8 cellular contexts compared by ENCODE assay signal in the genomic region with DNA sequence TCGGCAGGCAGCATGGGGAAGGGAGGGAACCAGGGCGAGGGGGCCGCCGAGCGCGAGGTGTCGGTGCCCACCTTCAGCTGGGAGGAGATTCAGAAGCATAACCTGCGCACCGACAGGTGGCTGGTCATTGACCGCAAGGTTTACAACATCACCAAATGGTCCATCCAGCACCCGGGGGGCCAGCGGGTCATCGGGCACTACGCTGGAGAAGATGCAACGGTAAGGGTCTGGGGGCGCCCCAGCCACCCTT. TPM values are rescaled to one million over a fixed set of nuclear protein-coding genes. Genes with fewer than 3 reads are reported as not detected.
DNase-seq lines count a peak whose midpoint lies in the region; ATAC-seq, FAIRE-seq and TF ChIP-seq lines count a peak whose summit lies in the region.

No MANE protein-coding gene starts in this region.

- H3K36me3 Mint-ChIP-seq in activated T-cell treated with anti-CD3 and anti-CD28 coated beads, Interleukin-2, amount 50 U/mL, for 72 hours (ENCODE audit: insufficient read depth in 2 of 2): peaks cover 0 to 2% of the 10 kb centered on the region in 2 donors
- no peaks in the 10 kb centered on the region for H3K36me3 Mint-ChIP-seq in activated naive CD8-positive, alpha-beta T cell treated with anti-CD3 and anti-CD28 coated beads, Interleukin-2, amount 50 U/mL, for 24 hours (ENCODE audit: low read depth)
- H3K36me3 Mint-ChIP-seq in type B pancreatic cell: no peaks in the 10 kb centered on the region

- no peak for TF ChIP-seq RAD21 in HepG2 (CRISPR knock-in tag; IDR thresholded peaks at IDR 0.05)

- H3K79me2 ChIP-seq in HepG2 (ENCODE audit: insufficient read depth, low read length): peaks cover 33% of the 10 kb centered on the region

- no peaks in the 10 kb centered on the region for H3K27me3 ChIP-seq in HepG2 (ENCODE audit: control insufficient read depth in 1 of 2, insufficient read depth in 2 of 2, low read length in 2 of 2)

- no TSS peak for BruUV-seq in HepG2 (replicated peaks; lab: Mats Ljungman, UMichigan)

- TF ChIP-seq CTCF in HepG2 (CRISPR knock-in tag; IDR thresholded peaks at IDR 0.05) (no peak), type B pancreatic cell (conservative IDR thresholded peaks at IDR 0.05) (no peak)

- H3K4me1 ChIP-seq in HepG2 (ENCODE audit: insufficient read depth, low read length): peaks cover 41% of the 10 kb centered on the region

- intact Hi-C loops in HepG2 (cut with micrococcal nuclease; ENCODE audit: unreplicated experiment): no loop called here

- WGBS in HepG2 (ENCODE audit: low lambda C conversion rate): 0% methylated on average over 2 of the region's 16 CpGs

- no peaks in the 10 kb centered on the region for H3K9me3 ChIP-seq in HepG2 (ENCODE audit: low read length)

- TF ChIP-seq POLR2A in HepG2 (IDR thresholded peaks at IDR 0.05; ENCODE audit: insufficient read depth in 1 of 2, low read depth in 2 of 2, low read length in 2 of 2): no peak

- peak overlapping the region; percentile 36 for H3K27ac Mint-ChIP-seq in activated T-cell treated with anti-CD3 and anti-CD28 coated beads, Interleukin-2, amount 50 U/mL, for 72 hours
- H3K27ac Mint-ChIP-seq in activated naive CD8-positive, alpha-beta T cell treated with anti-CD3 and anti-CD28 coated beads, Interleukin-2, amount 50 U/mL, for 24 hours: peak overlapping the region; percentile 68
- peak overlapping the region; percentile 88 for H3K27ac Mint-ChIP-seq in type B pancreatic cell

- H3K4me3 Mint-ChIP-seq in activated T-cell treated with anti-CD3 and anti-CD28 coated beads, Interleukin-2, amount 50 U/mL, for 72 hours: peak overlapping the region; percentile 89 to 93
- peak overlapping the region; percentile 82 for H3K4me3 Mint-ChIP-seq in activated naive CD8-positive, alpha-beta T cell treated with anti-CD3 and anti-CD28 coated beads, Interleukin-2, amount 50 U/mL, for 24 hours
- peak overlapping the region; percentile 94 for H3K4me3 Mint-ChIP-seq in type B pancreatic cell

- CTCF ChIA-PET in HepG2 (lab: Yijun Ruan, JAX; ENCODE audit: low intra/inter-chr PET ratio, low total read pairs): interaction anchor here (1.8 kb wide), 1 partner anchor 31 kb away, joined by 7 read pairs; no protein-coding TSS in a partner anchor

- H3K9me3 Mint-ChIP-seq in activated T-cell treated with anti-CD3 and anti-CD28 coated beads, Interleukin-2, amount 50 U/mL, for 72 hours: no peaks in the 10 kb centered on the region
- no peaks in the 10 kb centered on the region for H3K9me3 Mint-ChIP-seq in activated naive CD8-positive, alpha-beta T cell treated with anti-CD3 and anti-CD28 coated beads, Interleukin-2, amount 50 U/mL, for 24 hours
- H3K9me3 Mint-ChIP-seq in type B pancreatic cell: no peaks in the 10 kb centered on the region

- peak overlapping the region; percentile 74 for H3K27ac ChIP-seq in HepG2 (ENCODE audit: extremely low read length, insufficient read depth, low read length)

- TF ChIP-seq EP300 in HepG2 (IDR thresholded peaks at IDR 0.05; ENCODE audit: low read depth in 2 of 2, low read length in 2 of 2): no peak
- TF ChIP-seq EP300 in HepG2 (CRISPR knock-in tag; IDR thresholded peaks at IDR 0.05; ENCODE audit: borderline replicate concordance): no peak

- no peak for FAIRE-seq in HepG2 (lab: Jason Lieb, UNC)

- no peaks in the 10 kb centered on the region for H3K27me3 Mint-ChIP-seq in activated T-cell treated with anti-CD3 and anti-CD28 coated beads, Interleukin-2, amount 50 U/mL, for 72 hours (ENCODE audit: low read depth)
- peaks cover 38% of the 10 kb centered on the region for H3K27me3 Mint-ChIP-seq in activated naive CD8-positive, alpha-beta T cell treated with anti-CD3 and anti-CD28 coated beads, Interleukin-2, amount 50 U/mL, for 24 hours
- no peaks in the 10 kb centered on the region for H3K27me3 Mint-ChIP-seq in type B pancreatic cell

- no peaks in the 10 kb centered on the region for H4K20me1 ChIP-seq in HepG2 (ENCODE audit: insufficient read depth, low read length)

- peak overlapping the region; percentile 78 for H3K9ac ChIP-seq in HepG2 (ENCODE audit: insufficient read depth, low read depth, low read length)

- peaks cover 51% of the 10 kb centered on the region for H3K4me1 Mint-ChIP-seq in activated T-cell treated with anti-CD3 and anti-CD28 coated beads, Interleukin-2, amount 50 U/mL, for 72 hours (ENCODE audit: low read depth)
- peaks cover 22% of the 10 kb centered on the region for H3K4me1 Mint-ChIP-seq in activated naive CD8-positive, alpha-beta T cell treated with anti-CD3 and anti-CD28 coated beads, Interleukin-2, amount 50 U/mL, for 24 hours
- H3K4me1 Mint-ChIP-seq in type B pancreatic cell (ENCODE audit: unreplicated experiment): peaks cover 36% of the 10 kb centered on the region

- peak overlapping the region; percentile 86 for H3K4me2 ChIP-seq in HepG2 (ENCODE audit: low read depth, low read length)

- H2AFZ ChIP-seq in HepG2 (ENCODE audit: low read length): no peak overlapping the region

- POLR2A ChIA-PET in HepG2 (lab: Yijun Ruan, JAX): interaction anchor here (1.2 to 2.8 kb wide), 3 partner anchors 12 to 72 kb away, joined by 4 to 49 read pairs (median 6); a partner anchor contains a TSS

- ATAC-seq in activated T-cell treated with anti-CD3 and anti-CD28 coated beads, Interleukin-2, amount 50 U/mL, for 72 hours (replicated peaks in 1 of 2): no peak
- ATAC-seq in activated naive CD8-positive, alpha-beta T cell treated with anti-CD3 and anti-CD28 coated beads, Interleukin-2, amount 50 U/mL, for 24 hours: peak; percentile 1
- ATAC-seq in HepG2: peak; percentile 12; the same call in 2 of the 3 replicates
- no peak for ATAC-seq in HG03378 (IDR thresholded peaks at IDR 0.05; ENCODE audit: unreplicated experiment)

- peak overlapping the region; percentile 62 to 91 (median 82) for H3K4me3 ChIP-seq in HepG2 (replicated peaks in 1 of 3; ENCODE audit: insufficient read depth in 1 of 3, low read depth in 2 of 3, low read length in 3 of 3)

- DNase-seq in activated T-cell treated with anti-CD3 and anti-CD28 coated beads, Interleukin-2, amount 50 U/mL, for 72 hours: no peak
- no peak for DNase-seq in activated T-cell treated with anti-CD3 and anti-CD28 coated beads, Interleukin-2, amount 50 U/mL, for 1 hour
- DNase-seq in activated naive CD8-positive, alpha-beta T cell treated with anti-CD3 and anti-CD28 coated beads, Interleukin-2, amount 50 U/mL, for 24 hours: no peak
- DNase-seq in HepG2 (ENCODE audit: low spot score): no peak
- no peak for DNase-seq in type B pancreatic cell (ENCODE audit: extremely low spot score, unreplicated experiment)
- no peak for DNase-seq in NK-92 (lab: John Stamatoyannopoulos, UW; ENCODE audit: unreplicated experiment)
- no peak for DNase-seq in NCI-H2107 (lab: John Stamatoyannopoulos, UW)

- in situ Hi-C loops in HepG2 (cut with HindIII; ENCODE audit: extremely low pct_ligation_motif_present, low pct_unique_long_range_greater_than_20kb): no loop called here

- no peaks in the 10 kb centered on the region for H3K36me3 ChIP-seq in HepG2 (replicated peaks in 1 of 2; ENCODE audit: control insufficient read depth in 1 of 2, insufficient read depth in 2 of 2, low read length in 2 of 2)

RNA-seq across cellular contexts. Expression of a gene that starts 0.2 kb away (rescaled TPM):
- 10 to 100 TPM; 23.3 to 70.4 TPM for total RNA-seq in activated T-cell treated with anti-CD3 and anti-CD28 coated beads, Interleukin-2, amount 50 U/mL, for 72 hours
- total RNA-seq in HepG2 (2016; rRNA removed; fragmentation: Illumina TruSeq; extraction: Trizol) (54.7 and 124 TPM in 2 replicates), type B pancreatic cell (ENCODE audit: low replicate concordance) (127 and 205 TPM in 2 replicates)
- 17.6 and 17.8 TPM in 2 replicates for total RNA-seq in HepG2 (2016; cell fraction: cytosol; rRNA removed; fragmentation: Illumina TruSeq; extraction: Trizol; ENCODE audit: low read depth)
- total RNA-seq in HepG2 (2016; cell fraction: insoluble cytoplasmic fraction; rRNA removed; fragmentation: Illumina TruSeq; extraction: Trizol): 51.3 and 120 TPM in 2 replicates
- 42.1 and 45.1 TPM in 2 replicates for total RNA-seq in HepG2 (2016; cell fraction: membrane; rRNA removed; fragmentation: Illumina TruSeq; extraction: Trizol)
- total RNA-seq in HepG2 (2016; cell fraction: nucleus; rRNA removed; fragmentation: Illumina TruSeq; extraction: Trizol): 103 and 115 TPM in 2 replicates
- polyA plus RNA-seq in HepG2 (2011; rRNA removed): 90.1 and 125 TPM in 2 replicates
- polyA plus RNA-seq in HepG2 (2011; cell fraction: cytosol; rRNA removed): 66.9 and 93.5 TPM in 2 replicates
- polyA plus RNA-seq in HepG2 (2011; cell fraction: nucleus; rRNA removed): 77.8 and 97.6 TPM in 2 replicates
- 111 and 112 TPM in 2 replicates for polyA plus RNA-seq in HepG2 (2012)
- polyA plus RNA-seq in HepG2 (2016; cell fraction: cytosol; fragmentation: Illumina TruSeq; extraction: Trizol; ENCODE audit: low read depth): 16.3 and 18.5 TPM in 2 replicates
- 43.7 and 53.6 TPM in 2 replicates for polyA plus RNA-seq in HepG2 (2016; cell fraction: insoluble cytoplasmic fraction; fragmentation: Illumina TruSeq; extraction: Trizol; ENCODE audit: low read depth)
- polyA plus RNA-seq in HepG2 (2016; cell fraction: membrane; fragmentation: Illumina TruSeq; extraction: Trizol; ENCODE audit: low read depth): 27.1 and 32.3 TPM in 2 replicates
- 153 and 164 TPM in 2 replicates for polyA plus RNA-seq in HepG2 (2016; cell fraction: nucleus; fragmentation: Illumina TruSeq; extraction: Trizol; ENCODE audit: insufficient read depth, low read depth)
- 240 and 324 TPM in 2 replicates for polyA minus RNA-seq in HepG2 (2011; rRNA and poly(A)+ RNA removed; ENCODE audit: low replicate concordance)
- 65.5 and 71.3 TPM in 2 replicates for polyA minus RNA-seq in HepG2 (2011; cell fraction: cytosol; rRNA and poly(A)+ RNA removed)
- polyA minus RNA-seq in HepG2 (2011; cell fraction: nucleus; rRNA and poly(A)+ RNA removed): 23.2 and 36.6 TPM in 2 replicates

RNA-seq across cellular contexts. Expression of a gene that starts 11.5 kb away (rescaled TPM):
- 10 to 100 TPM in 1 of 2 donors, 1 to 10 TPM in 1; 8.5 to 17.7 TPM for total RNA-seq in activated T-cell treated with anti-CD3 and anti-CD28 coated beads, Interleukin-2, amount 50 U/mL, for 72 hours
- 65.8 and 108 TPM in 2 replicates for total RNA-seq in HepG2 (2016; rRNA removed; fragmentation: Illumina TruSeq; extraction: Trizol)
- total RNA-seq in HepG2 (2016; cell fraction: cytosol; rRNA removed; fragmentation: Illumina TruSeq; extraction: Trizol; ENCODE audit: low read depth): 28.4 and 32.7 TPM in 2 replicates
- 63.3 and 108 TPM in 2 replicates for total RNA-seq in HepG2 (2016; cell fraction: insoluble cytoplasmic fraction; rRNA removed; fragmentation: Illumina TruSeq; extraction: Trizol)
- 64.5 and 65.2 TPM in 2 replicates for total RNA-seq in HepG2 (2016; cell fraction: membrane; rRNA removed; fragmentation: Illumina TruSeq; extraction: Trizol)
- 91.8 and 110 TPM in 2 replicates for total RNA-seq in HepG2 (2016; cell fraction: nucleus; rRNA removed; fragmentation: Illumina TruSeq; extraction: Trizol)
- 91.8 and 98.4 TPM in 2 replicates for polyA plus RNA-seq in HepG2 (2011; rRNA removed)
- polyA plus RNA-seq in HepG2 (2011; cell fraction: cytosol; rRNA removed): 80.8 and 110 TPM in 2 replicates
- 56.1 and 66.5 TPM in 2 replicates for polyA plus RNA-seq in HepG2 (2011; cell fraction: nucleus; rRNA removed)
- 70.6 and 81.6 TPM in 2 replicates for polyA plus RNA-seq in HepG2 (2012)
- 18.4 and 22.5 TPM in 2 replicates for polyA plus RNA-seq in HepG2 (2016; cell fraction: cytosol; fragmentation: Illumina TruSeq; extraction: Trizol; ENCODE audit: low read depth)
- polyA plus RNA-seq in HepG2 (2016; cell fraction: insoluble cytoplasmic fraction; fragmentation: Illumina TruSeq; extraction: Trizol; ENCODE audit: low read depth): 56.1 and 57.8 TPM in 2 replicates
- polyA plus RNA-seq in HepG2 (2016; cell fraction: membrane; fragmentation: Illumina TruSeq; extraction: Trizol; ENCODE audit: low read depth): 34.4 and 36.5 TPM in 2 replicates
- polyA plus RNA-seq in HepG2 (2016; cell fraction: nucleus; fragmentation: Illumina TruSeq; extraction: Trizol; ENCODE audit: insufficient read depth, low read depth): 134 TPM in 2 replicates
- polyA minus RNA-seq in HepG2 (2011; rRNA and poly(A)+ RNA removed; ENCODE audit: low replicate concordance): 305 and 789 TPM in 2 replicates
- 108 and 118 TPM in 2 replicates for polyA minus RNA-seq in HepG2 (2011; cell fraction: cytosol; rRNA and poly(A)+ RNA removed)
- 63.0 and 82.7 TPM in 2 replicates for polyA minus RNA-seq in HepG2 (2011; cell fraction: nucleus; rRNA and poly(A)+ RNA removed)
- total RNA-seq in type B pancreatic cell (ENCODE audit: low replicate concordance): 34.2 and 90.0 TPM in 2 replicates

RNA-seq across cellular contexts. Expression of a gene that starts 35.6 kb away (rescaled TPM):
- 10 to 100 TPM; 55.4 to 64.7 TPM for total RNA-seq in activated T-cell treated with anti-CD3 and anti-CD28 coated beads, Interleukin-2, amount 50 U/mL, for 72 hours
- total RNA-seq in HepG2 (2016; rRNA removed; fragmentation: Illumina TruSeq; extraction: Trizol) (102 and 116 TPM in 2 replicates), type B pancreatic cell (ENCODE audit: low replicate concordance) (27.7 and 44.6 TPM in 2 replicates)
- total RNA-seq in HepG2 (2016; cell fraction: cytosol; rRNA removed; fragmentation: Illumina TruSeq; extraction: Trizol; ENCODE audit: low read depth): 9.9 and 12.9 TPM in 2 replicates
- 103 and 117 TPM in 2 replicates for total RNA-seq in HepG2 (2016; cell fraction: insoluble cytoplasmic fraction; rRNA removed; fragmentation: Illumina TruSeq; extraction: Trizol)
- 25.3 and 31.0 TPM in 2 replicates for total RNA-seq in HepG2 (2016; cell fraction: membrane; rRNA removed; fragmentation: Illumina TruSeq; extraction: Trizol)
- total RNA-seq in HepG2 (2016; cell fraction: nucleus; rRNA removed; fragmentation: Illumina TruSeq; extraction: Trizol): 47.5 and 54.1 TPM in 2 replicates
- 10.9 and 12.4 TPM in 2 replicates for polyA plus RNA-seq in HepG2 (2011; rRNA removed)
- polyA plus RNA-seq in HepG2 (2011; cell fraction: cytosol; rRNA removed): 11.9 and 14.6 TPM in 2 replicates
- 4.0 and 5.3 TPM in 2 replicates for polyA plus RNA-seq in HepG2 (2011; cell fraction: nucleus; rRNA removed)
- polyA plus RNA-seq in HepG2 (2012): 11.2 and 20.0 TPM in 2 replicates
- polyA plus RNA-seq in HepG2 (2016; cell fraction: cytosol; fragmentation: Illumina TruSeq; extraction: Trizol; ENCODE audit: low read depth): 5.2 and 7.1 TPM in 2 replicates
- 94.2 and 98.7 TPM in 2 replicates for polyA plus RNA-seq in HepG2 (2016; cell fraction: insoluble cytoplasmic fraction; fragmentation: Illumina TruSeq; extraction: Trizol; ENCODE audit: low read depth)
- polyA plus RNA-seq in HepG2 (2016; cell fraction: membrane; fragmentation: Illumina TruSeq; extraction: Trizol; ENCODE audit: low read depth): 12.2 and 15.7 TPM in 2 replicates
- polyA plus RNA-seq in HepG2 (2016; cell fraction: nucleus; fragmentation: Illumina TruSeq; extraction: Trizol; ENCODE audit: insufficient read depth, low read depth): 60.2 and 63.1 TPM in 2 replicates
- 25.3 and 218 TPM in 2 replicates for polyA minus RNA-seq in HepG2 (2011; rRNA and poly(A)+ RNA removed; ENCODE audit: low replicate concordance)
- polyA minus RNA-seq in HepG2 (2011; cell fraction: cytosol; rRNA and poly(A)+ RNA removed): 7.6 and 10.2 TPM in 2 replicates
- polyA minus RNA-seq in HepG2 (2011; cell fraction: nucleus; rRNA and poly(A)+ RNA removed): 10.8 and 11.8 TPM in 2 replicates

RNA-seq across cellular contexts. Expression of a gene that starts 35.9 kb away (rescaled TPM):
- 100 to 1,000 TPM; 146 to 169 TPM for total RNA-seq in activated T-cell treated with anti-CD3 and anti-CD28 coated beads, Interleukin-2, amount 50 U/mL, for 72 hours
- total RNA-seq in HepG2 (2016; rRNA removed; fragmentation: Illumina TruSeq; extraction: Trizol) (164 and 175 TPM in 2 replicates), type B pancreatic cell (ENCODE audit: low replicate concordance) (158 and 162 TPM in 2 replicates)
- total RNA-seq in HepG2 (2016; cell fraction: cytosol; rRNA removed; fragmentation: Illumina TruSeq; extraction: Trizol; ENCODE audit: low read depth): 124 and 186 TPM in 2 replicates
- total RNA-seq in HepG2 (2016; cell fraction: insoluble cytoplasmic fraction; rRNA removed; fragmentation: Illumina TruSeq; extraction: Trizol): 157 and 180 TPM in 2 replicates
- total RNA-seq in HepG2 (2016; cell fraction: membrane; rRNA removed; fragmentation: Illumina TruSeq; extraction: Trizol): 166 and 206 TPM in 2 replicates
- total RNA-seq in HepG2 (2016; cell fraction: nucleus; rRNA removed; fragmentation: Illumina TruSeq; extraction: Trizol): 83.5 and 96.3 TPM in 2 replicates
- polyA plus RNA-seq in HepG2 (2011; rRNA removed): 363 and 424 TPM in 2 replicates
- polyA plus RNA-seq in HepG2 (2011; cell fraction: cytosol; rRNA removed): 333 and 381 TPM in 2 replicates
- 70.6 and 77.2 TPM in 2 replicates for polyA plus RNA-seq in HepG2 (2011; cell fraction: nucleus; rRNA removed)
- 225 and 301 TPM in 2 replicates for polyA plus RNA-seq in HepG2 (2012)
- 181 and 226 TPM in 2 replicates for polyA plus RNA-seq in HepG2 (2016; cell fraction: cytosol; fragmentation: Illumina TruSeq; extraction: Trizol; ENCODE audit: low read depth)
- 187 and 188 TPM in 2 replicates for polyA plus RNA-seq in HepG2 (2016; cell fraction: insoluble cytoplasmic fraction; fragmentation: Illumina TruSeq; extraction: Trizol; ENCODE audit: low read depth)
- 185 and 215 TPM in 2 replicates for polyA plus RNA-seq in HepG2 (2016; cell fraction: membrane; fragmentation: Illumina TruSeq; extraction: Trizol; ENCODE audit: low read depth)
- polyA plus RNA-seq in HepG2 (2016; cell fraction: nucleus; fragmentation: Illumina TruSeq; extraction: Trizol; ENCODE audit: insufficient read depth, low read depth): 173 and 175 TPM in 2 replicates
- 153 and 413 TPM in 2 replicates for polyA minus RNA-seq in HepG2 (2011; rRNA and poly(A)+ RNA removed; ENCODE audit: low replicate concordance)
- 79.2 and 82.2 TPM in 2 replicates for polyA minus RNA-seq in HepG2 (2011; cell fraction: cytosol; rRNA and poly(A)+ RNA removed)
- polyA minus RNA-seq in HepG2 (2011; cell fraction: nucleus; rRNA and poly(A)+ RNA removed): 54.3 and 55.7 TPM in 2 replicates

Comparison
In these comparisons a context has a peak if more than half of its experiments do, and no peak if none do; other contexts are left out.
1. ATAC-seq: peak in activated naive CD8-positive, alpha-beta T cell treated with anti-CD3 and anti-CD28 coated beads, Interleukin-2, amount 50 U/mL, for 24 hours (single experiment) and HepG2 (single experiment); none in activated T-cell treated with anti-CD3 and anti-CD28 coated beads, Interleukin-2, amount 50 U/mL, for 72 hours (0 of 2) and HG03378 (single experiment).
2. H3K27ac Mint-ChIP-seq: peak in every context shown above with its lines; median percentile 88 in type B pancreatic cell; 68 in activated naive CD8-positive, alpha-beta T cell treated with anti-CD3 and anti-CD28 coated beads, Interleukin-2, amount 50 U/mL, for 24 hours; 36 in activated T-cell treated with anti-CD3 and anti-CD28 coated beads, Interleukin-2, amount 50 U/mL, for 72 hours.
3. Peak in every context shown above with its lines, with median percentiles within 50 percentile points of each other: H3K4me3 Mint-ChIP-seq.